In the genomic region with DNA sequence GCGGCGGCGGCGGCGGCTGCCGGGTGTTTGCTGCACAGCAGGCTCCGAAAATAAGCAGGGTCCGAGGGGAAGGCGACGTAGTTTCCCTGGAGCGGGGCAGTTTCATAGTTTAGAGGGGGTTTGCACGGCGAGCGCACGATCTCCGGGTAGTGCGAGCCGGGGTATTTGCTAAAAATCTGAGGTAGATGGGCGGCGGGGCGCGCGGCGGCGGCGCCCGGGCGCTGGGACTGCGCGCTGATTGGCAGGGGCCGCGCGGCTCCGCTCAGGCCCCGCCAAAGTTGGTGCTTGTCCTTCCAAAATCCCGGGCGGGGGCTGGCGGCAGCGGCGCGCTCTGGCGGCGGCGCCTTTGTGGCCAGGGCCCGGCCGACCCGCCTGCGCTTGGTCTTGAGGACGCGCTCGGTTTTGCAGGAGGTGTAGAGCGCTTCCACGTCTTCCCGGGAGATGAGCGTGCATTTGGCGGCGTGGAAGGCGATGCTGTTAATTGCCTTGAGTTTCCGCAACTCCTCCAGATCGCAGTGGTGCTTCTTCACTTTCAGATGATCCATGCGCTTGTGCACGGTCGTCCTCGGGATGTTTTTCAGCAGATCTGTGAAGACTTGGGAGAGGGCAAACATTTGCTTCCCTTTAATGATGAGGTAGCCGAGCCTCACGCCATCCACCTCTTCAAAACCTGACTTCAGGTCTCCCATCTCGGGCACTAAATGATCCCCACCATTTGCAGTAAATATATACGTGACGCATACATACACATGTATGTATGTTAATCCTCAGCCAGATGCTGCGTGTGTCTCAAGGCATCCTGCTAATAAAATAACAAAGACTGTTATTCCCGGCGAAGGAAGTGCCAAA, we compare ENCODE assay signal across 1 cellular context.
TF ChIP-seq lines count a peak whose summit lies in the region.

No MANE protein-coding gene starts in this region.

TF ChIP-seq in HepG2, 621 proteins besides CTCF, POLR2A, EP300 and RAD21 (continued from another document and continues in another):
- TF ChIP-seq ATF4 (CRISPR knock-in tag; IDR thresholded peaks at IDR 0.05) (no peak), HCFC1 (IDR thresholded peaks at IDR 0.05; ENCODE audit: low read depth, low read length) (no peak), NR2F6 (IDR thresholded peaks at IDR 0.05) (no peak), NR2F6 (CRISPR knock-in tag; IDR thresholded peaks at IDR 0.05) (no peak), ZNF570 (CRISPR knock-in tag; IDR thresholded peaks at IDR 0.05; ENCODE audit: borderline replicate concordance) (no peak), ZBTB42 (CRISPR knock-in tag; IDR thresholded peaks at IDR 0.05) (0 out of 2 replicates have a peak, but pooled peaks have one; percentile 26), ZNF7 (CRISPR knock-in tag; IDR thresholded peaks at IDR 0.05) (no peak), ZNF280D (CRISPR knock-in tag; IDR thresholded peaks at IDR 0.05) (no peak), ONECUT2 (CRISPR knock-in tag; IDR thresholded peaks at IDR 0.05) (no peak), ZBTB7A (CRISPR knock-in tag; IDR thresholded peaks at IDR 0.05) (no peak), ZBTB7B (CRISPR knock-in tag; IDR thresholded peaks at IDR 0.05) (no peak), XRCC5 (optimal IDR thresholded peaks at IDR 0.05; ENCODE audit: low read length) (no peak), PBX2 (CRISPR knock-in tag; IDR thresholded peaks at IDR 0.05) (no peak), TAF15 (IDR thresholded peaks at IDR 0.05; ENCODE audit: low read depth, low read length, poor library complexity, severe bottlenecking) (no peak), AGO1 (IDR thresholded peaks at IDR 0.05; ENCODE audit: low read depth, low read length, poor library complexity, severe bottlenecking) (no peak), ELF3 (CRISPR knock-in tag; IDR thresholded peaks at IDR 0.05) (no peak), THYN1 (CRISPR knock-in tag; IDR thresholded peaks at IDR 0.05; ENCODE audit: borderline replicate concordance, low read depth) (no peak), ZSCAN22 (CRISPR knock-in tag; IDR thresholded peaks at IDR 0.05) (no peak), STAT6 (CRISPR knock-in tag; IDR thresholded peaks at IDR 0.05; ENCODE audit: borderline replicate concordance) (no peak), PITX1 (CRISPR knock-in tag; IDR thresholded peaks at IDR 0.05) (no peak), ZKSCAN1 (IDR thresholded peaks at IDR 0.05; ENCODE audit: low read length) (no peak), ZNF772 (CRISPR knock-in tag; IDR thresholded peaks at IDR 0.05) (no peak), ZNF34 (CRISPR knock-in tag; IDR thresholded peaks at IDR 0.05; ENCODE audit: borderline replicate concordance) (no peak), MYC (CRISPR knock-in tag; IDR thresholded peaks at IDR 0.05; ENCODE audit: borderline replicate concordance) (no peak), ZNF746 (CRISPR knock-in tag; IDR thresholded peaks at IDR 0.05) (no peak), RERE (CRISPR knock-in tag; IDR thresholded peaks at IDR 0.05; ENCODE audit: low read depth) (no peak), MXD4 (CRISPR knock-in tag; IDR thresholded peaks at IDR 0.05) (peak; percentile 74; the same call in 1 of the 2 replicates), NAIF1 (CRISPR knock-in tag; IDR thresholded peaks at IDR 0.05; ENCODE audit: borderline replicate concordance) (no peak), ZNF362 (CRISPR knock-in tag; IDR thresholded peaks at IDR 0.05; ENCODE audit: borderline replicate concordance) (no peak), TEAD3 (CRISPR knock-in tag; optimal IDR thresholded peaks at IDR 0.05; ENCODE audit: borderline replicate concordance) (no peak), THRA (CRISPR knock-in tag; IDR thresholded peaks at IDR 0.05; ENCODE audit: borderline replicate concordance) (no peak), FOSL1 (CRISPR knock-in tag; IDR thresholded peaks at IDR 0.05; ENCODE audit: borderline replicate concordance) (no peak), ERF (CRISPR knock-in tag; IDR thresholded peaks at IDR 0.05) (no peak), RXRA (CRISPR knock-in tag; IDR thresholded peaks at IDR 0.05) (no peak), ZNF782 (CRISPR knock-in tag; IDR thresholded peaks at IDR 0.05; ENCODE audit: borderline replicate concordance) (no peak), ZNF441 (CRISPR knock-in tag; IDR thresholded peaks at IDR 0.05; ENCODE audit: borderline replicate concordance) (no peak)
- TF ChIP-seq, protein P1, sequence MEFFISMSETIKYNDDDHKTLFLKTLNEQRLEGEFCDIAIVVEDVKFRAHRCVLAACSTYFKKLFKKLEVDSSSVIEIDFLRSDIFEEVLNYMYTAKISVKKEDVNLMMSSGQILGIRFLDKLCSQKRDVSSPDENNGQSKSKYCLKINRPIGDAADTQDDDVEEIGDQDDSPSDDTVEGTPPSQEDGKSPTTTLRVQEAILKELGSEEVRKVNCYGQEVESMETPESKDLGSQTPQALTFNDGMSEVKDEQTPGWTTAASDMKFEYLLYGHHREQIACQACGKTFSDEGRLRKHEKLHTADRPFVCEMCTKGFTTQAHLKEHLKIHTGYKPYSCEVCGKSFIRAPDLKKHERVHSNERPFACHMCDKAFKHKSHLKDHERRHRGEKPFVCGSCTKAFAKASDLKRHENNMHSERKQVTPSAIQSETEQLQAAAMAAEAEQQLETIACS (CRISPR knock-in tag; IDR thresholded peaks at IDR 0.05), result peak; percentile 72
- TF ChIP-seq, protein P2, sequence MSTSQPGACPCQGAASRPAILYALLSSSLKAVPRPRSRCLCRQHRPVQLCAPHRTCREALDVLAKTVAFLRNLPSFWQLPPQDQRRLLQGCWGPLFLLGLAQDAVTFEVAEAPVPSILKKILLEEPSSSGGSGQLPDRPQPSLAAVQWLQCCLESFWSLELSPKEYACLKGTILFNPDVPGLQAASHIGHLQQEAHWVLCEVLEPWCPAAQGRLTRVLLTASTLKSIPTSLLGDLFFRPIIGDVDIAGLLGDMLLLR (CRISPR knock-in tag; IDR thresholded peaks at IDR 0.05), result peak; percentile 58; the same call in 1 of the 2 replicates
- TF ChIP-seq, protein P3, sequence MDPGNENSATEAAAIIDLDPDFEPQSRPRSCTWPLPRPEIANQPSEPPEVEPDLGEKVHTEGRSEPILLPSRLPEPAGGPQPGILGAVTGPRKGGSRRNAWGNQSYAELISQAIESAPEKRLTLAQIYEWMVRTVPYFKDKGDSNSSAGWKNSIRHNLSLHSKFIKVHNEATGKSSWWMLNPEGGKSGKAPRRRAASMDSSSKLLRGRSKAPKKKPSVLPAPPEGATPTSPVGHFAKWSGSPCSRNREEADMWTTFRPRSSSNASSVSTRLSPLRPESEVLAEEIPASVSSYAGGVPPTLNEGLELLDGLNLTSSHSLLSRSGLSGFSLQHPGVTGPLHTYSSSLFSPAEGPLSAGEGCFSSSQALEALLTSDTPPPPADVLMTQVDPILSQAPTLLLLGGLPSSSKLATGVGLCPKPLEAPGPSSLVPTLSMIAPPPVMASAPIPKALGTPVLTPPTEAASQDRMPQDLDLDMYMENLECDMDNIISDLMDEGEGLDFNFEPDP (CRISPR knock-in tag; conservative IDR thresholded peaks at IDR 0.05), result no peak
